In the genomic region with DNA sequence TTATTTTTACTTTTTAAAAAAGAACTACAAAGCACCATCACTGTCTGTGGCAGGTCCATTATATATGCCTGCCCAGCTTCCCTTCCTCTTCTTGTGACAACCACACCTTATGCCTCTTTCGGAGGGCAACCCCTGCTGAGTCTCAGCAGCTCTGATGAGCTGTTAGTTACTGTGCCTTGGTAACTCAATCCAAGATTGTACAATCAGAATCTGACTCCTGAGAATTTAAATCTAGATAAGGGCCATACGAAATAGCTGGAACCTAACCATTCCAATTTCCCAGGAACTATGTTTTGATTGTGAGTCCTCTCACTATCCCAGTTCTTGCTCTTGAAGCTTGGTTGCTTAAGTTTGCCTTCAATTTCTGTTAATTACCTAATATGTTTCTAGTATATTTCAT, we compare ENCODE assay signal across 31 cellular contexts.
"Had no signal": no experiment of that assay in that cellular context is flagged by ENCODE, and none has a peak within 500 bp of the region (broad histone marks: within the 10 kb centered on the region; RNA-seq: fewer than 3 reads in every experiment).

No MANE protein-coding gene starts in this region.

- H3K27ac Mint-ChIP-seq: activated B cell treated with CpG ODN at 0.5 μM for 24 hours; activated CD8-positive, alpha-beta T cell treated with anti-CD3 and anti-CD28 coated beads for 36 hours; activated naive CD8-positive, alpha-beta T cell; activated T-helper 17 cell treated with anti-CD3 and anti-CD28 coated beads, Interleukin-2, amount 50 U/mL, for 72 hours; effector memory CD8-positive, alpha-beta T cell; T-helper 17 cell; T-helper 2 cell treated with Interferon-gamma antibody and Interleukin-4, amounts not matched to agents 5 μg/mL and 100 μg/mL, for 36 hours had no signal

- H3K4me1 Mint-ChIP-seq: activated B cell treated with CpG ODN at 0.5 μM for 24 hours; activated T-helper 17 cell treated with anti-CD3 and anti-CD28 coated beads, Interleukin-2, amount 50 U/mL, for 72 hours; T-helper 17 cell had no signal

- H3K9me3 Mint-ChIP-seq: T-helper 2 cell treated with Interferon-gamma antibody and Interleukin-4, amounts not matched to agents 5 μg/mL and 100 μg/mL, for 36 hours had no signal

- H3K27me3 ChIP-seq: body of pancreas, esophagus muscularis mucosa had no signal

- H3K27me3 Mint-ChIP-seq: activated B cell treated with CpG ODN at 0.5 μM for 24 hours; activated T-helper 17 cell treated with anti-CD3 and anti-CD28 coated beads, Interleukin-2, amount 50 U/mL, for 72 hours; effector memory CD8-positive, alpha-beta T cell had no signal

- H3K4me3 ChIP-seq: body of pancreas, esophagus muscularis mucosa had no signal

- H3K4me3 Mint-ChIP-seq: activated B cell treated with CpG ODN at 0.5 μM for 24 hours; activated CD8-positive, alpha-beta T cell treated with anti-CD3 and anti-CD28 coated beads for 36 hours; activated naive CD8-positive, alpha-beta T cell; activated T-cell treated with anti-CD3 and anti-CD28 coated beads, Interleukin-2, amount 50 U/mL, for 4 hours; activated T-helper 17 cell treated with anti-CD3 and anti-CD28 coated beads, Interleukin-2, amount 50 U/mL, for 72 hours; effector memory CD8-positive, alpha-beta T cell; T-helper 17 cell; T-helper 2 cell treated with Interferon-gamma antibody and Interleukin-4, amounts not matched to agents 5 μg/mL and 100 μg/mL, for 36 hours had no signal

- H3K9me3 ChIP-seq: body of pancreas, esophagus muscularis mucosa had no signal

- H3K27ac ChIP-seq: body of pancreas, esophagus muscularis mucosa, WERI-Rb-1 had no signal

- DNase-seq: activated B cell treated with CpG ODN at 0.5 μM for 24 hours; activated CD4-positive, alpha-beta T cell treated with anti-CD3 and anti-CD28 coated beads for 48 hours; activated CD4-positive, alpha-beta T cell treated with anti-CD3 and anti-CD28 coated beads, Interleukin-2, amount 50 U/mL, for 1 hour; activated CD4-positive, alpha-beta T cell treated with anti-CD3 and anti-CD28 coated beads, Interleukin-2, amount 50 U/mL, for 48 hours; activated CD8-positive, alpha-beta memory T cell treated with anti-CD3 and anti-CD28 coated beads for 24 hours; activated CD8-positive, alpha-beta T cell treated with anti-CD3 and anti-CD28 coated beads for 36 hours; activated effector memory CD4-positive, alpha-beta T cell treated with Interleukin-2 at 50 U/mL for 16 hours; activated gamma-delta T cell treated with Interleukin-2 at 50 U/mL for 16 hours; activated naive CD4-positive, alpha-beta T cell treated with anti-CD3 and anti-CD28 coated beads, Interleukin-2, amount 50 U/mL, for 16 hours; activated naive CD4-positive, alpha-beta T cell treated with Interleukin-2 at 50 U/mL for 16 hours; activated T-cell treated with anti-CD3 and anti-CD28 coated beads, Interleukin-2, amount 50 U/mL, for 4 hours; amygdala; aorta; body of pancreas; caudate nucleus; cortex of kidney; dermis blood vessel endothelial cell; effector CD4-positive, alpha-beta T cell; effector memory CD8-positive, alpha-beta T cell; erythroblast; foreskin melanocyte; head of caudate nucleus; T-helper 1 cell; T-helper 17 cell; T1000; WERI-Rb-1 had no signal

- ATAC-seq: activated CD4-positive, CD25-positive, alpha-beta regulatory T cell treated with anti-CD3 and anti-CD28 coated beads, Interleukin-2, amount 50 U/mL, for 24 hours; activated CD8-positive, alpha-beta T cell treated with anti-CD3 and anti-CD28 coated beads for 36 hours; activated T-cell treated with anti-CD3 and anti-CD28 coated beads, Interleukin-2, amount 50 U/mL, for 4 hours; activated T-helper 17 cell treated with anti-CD3 and anti-CD28 coated beads, Interleukin-2, amount 50 U/mL, for 72 hours; body of pancreas; effector memory CD8-positive, alpha-beta T cell; T-helper 17 cell had no signal

- H3K36me3 Mint-ChIP-seq: activated naive CD8-positive, alpha-beta T cell had no signal

- H3K4me1 ChIP-seq: body of pancreas, esophagus muscularis mucosa had no signal

- H3K36me3 ChIP-seq: esophagus muscularis mucosa, WERI-Rb-1 had no signal
